In genomic region chr3:50605901-50606326, GRCh38 we compare ENCODE assay signal across 2 cellular contexts.
TF ChIP-seq lines count a peak whose summit lies in the region.

No MANE protein-coding gene starts in this region.

TF ChIP-seq in liver, 16 proteins besides CTCF, POLR2A, EP300 and RAD21:
- TF ChIP-seq FOXA1 (IDR thresholded peaks at IDR 0.05) (peak; percentile 82), JUND (IDR thresholded peaks at IDR 0.05) (no peak), ZBTB33 (IDR thresholded peaks at IDR 0.05) (no peak), GABPA (IDR thresholded peaks at IDR 0.05 in 1 of 2, conservative IDR thresholded peaks at IDR 0.05 in 1 of 2) (peak in 1 of 2 donors; percentile 23), EGR1 (IDR thresholded peaks at IDR 0.05; ENCODE audit: low read depth in 2 of 2) (peak in 1 of 2 donors; percentile 33), FOXA2 (IDR thresholded peaks at IDR 0.05) (peak; percentile 79), NR2F2 (IDR thresholded peaks at IDR 0.05) (no peak), YY1 (IDR thresholded peaks at IDR 0.05) (peak; percentile 43), HNF4A (conservative IDR thresholded peaks at IDR 0.05) (peak; percentile 68 to 73), TAF1 (conservative IDR thresholded peaks at IDR 0.05) (no peak), RXRA (IDR thresholded peaks at IDR 0.05) (peak; percentile 78 to 80), SP1 (IDR thresholded peaks at IDR 0.05) (peak; percentile 80), HNF4G (IDR thresholded peaks at IDR 0.05) (no peak)
- TF ChIP-seq, protein P1, sequence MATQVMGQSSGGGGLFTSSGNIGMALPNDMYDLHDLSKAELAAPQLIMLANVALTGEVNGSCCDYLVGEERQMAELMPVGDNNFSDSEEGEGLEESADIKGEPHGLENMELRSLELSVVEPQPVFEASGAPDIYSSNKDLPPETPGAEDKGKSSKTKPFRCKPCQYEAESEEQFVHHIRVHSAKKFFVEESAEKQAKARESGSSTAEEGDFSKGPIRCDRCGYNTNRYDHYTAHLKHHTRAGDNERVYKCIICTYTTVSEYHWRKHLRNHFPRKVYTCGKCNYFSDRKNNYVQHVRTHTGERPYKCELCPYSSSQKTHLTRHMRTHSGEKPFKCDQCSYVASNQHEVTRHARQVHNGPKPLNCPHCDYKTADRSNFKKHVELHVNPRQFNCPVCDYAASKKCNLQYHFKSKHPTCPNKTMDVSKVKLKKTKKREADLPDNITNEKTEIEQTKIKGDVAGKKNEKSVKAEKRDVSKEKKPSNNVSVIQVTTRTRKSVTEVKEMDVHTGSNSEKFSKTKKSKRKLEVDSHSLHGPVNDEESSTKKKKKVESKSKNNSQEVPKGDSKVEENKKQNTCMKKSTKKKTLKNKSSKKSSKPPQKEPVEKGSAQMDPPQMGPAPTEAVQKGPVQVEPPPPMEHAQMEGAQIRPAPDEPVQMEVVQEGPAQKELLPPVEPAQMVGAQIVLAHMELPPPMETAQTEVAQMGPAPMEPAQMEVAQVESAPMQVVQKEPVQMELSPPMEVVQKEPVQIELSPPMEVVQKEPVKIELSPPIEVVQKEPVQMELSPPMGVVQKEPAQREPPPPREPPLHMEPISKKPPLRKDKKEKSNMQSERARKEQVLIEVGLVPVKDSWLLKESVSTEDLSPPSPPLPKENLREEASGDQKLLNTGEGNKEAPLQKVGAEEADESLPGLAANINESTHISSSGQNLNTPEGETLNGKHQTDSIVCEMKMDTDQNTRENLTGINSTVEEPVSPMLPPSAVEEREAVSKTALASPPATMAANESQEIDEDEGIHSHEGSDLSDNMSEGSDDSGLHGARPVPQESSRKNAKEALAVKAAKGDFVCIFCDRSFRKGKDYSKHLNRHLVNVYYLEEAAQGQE (IDR thresholded peaks at IDR 0.05): peak; percentile 54
- TF ChIP-seq, protein P2, sequence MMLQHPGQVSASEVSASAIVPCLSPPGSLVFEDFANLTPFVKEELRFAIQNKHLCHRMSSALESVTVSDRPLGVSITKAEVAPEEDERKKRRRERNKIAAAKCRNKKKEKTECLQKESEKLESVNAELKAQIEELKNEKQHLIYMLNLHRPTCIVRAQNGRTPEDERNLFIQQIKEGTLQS (IDR thresholded peaks at IDR 0.05): no peak
- TF ChIP-seq, protein P3, sequence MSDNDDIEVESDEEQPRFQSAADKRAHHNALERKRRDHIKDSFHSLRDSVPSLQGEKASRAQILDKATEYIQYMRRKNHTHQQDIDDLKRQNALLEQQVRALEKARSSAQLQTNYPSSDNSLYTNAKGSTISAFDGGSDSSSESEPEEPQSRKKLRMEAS (IDR thresholded peaks at IDR 0.05): peak; percentile 45

TF ChIP-seq in HepG2, 621 proteins besides CTCF, POLR2A, EP300 and RAD21:
- TF ChIP-seq NR2F2 (IDR thresholded peaks at IDR 0.05; ENCODE audit: borderline replicate concordance, low read depth) (no peak), ZFP90 (CRISPR knock-in tag; IDR thresholded peaks at IDR 0.05; ENCODE audit: borderline replicate concordance) (no peak)
